In the genomic region with DNA sequence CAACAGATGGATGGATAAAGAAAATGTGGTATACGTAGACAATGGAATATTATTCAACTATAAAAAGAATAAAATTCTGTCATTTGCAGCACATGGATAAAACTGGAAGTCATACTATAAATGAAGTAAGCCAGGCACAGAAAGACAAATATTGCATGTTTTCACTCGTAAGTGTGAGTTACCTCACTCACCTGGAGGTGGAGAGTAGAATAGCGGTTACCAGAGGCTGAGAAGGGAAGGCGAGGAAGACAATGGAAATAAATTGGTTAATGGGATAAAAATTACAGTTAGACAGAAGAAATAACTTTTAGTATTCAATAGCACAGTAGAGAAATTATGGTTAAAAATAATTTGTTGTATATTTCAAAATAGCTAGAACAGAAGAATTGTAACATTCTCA, we compare ENCODE assay signal across 1 cellular context.
TF ChIP-seq lines count a peak whose summit lies in the region.

No MANE protein-coding gene starts in this region.

TF ChIP-seq in GM23338, 12 proteins besides CTCF, POLR2A, EP300 and RAD21 (continued from another document):
- TF ChIP-seq EZH2phosphoT487 (IDR thresholded peaks at IDR 0.05; ENCODE audit: unreplicated experiment) (no peak), CREB1 (CRISPR knock-in tag; IDR thresholded peaks at IDR 0.05; ENCODE audit: low read depth) (no peak), EZH2 (IDR thresholded peaks at IDR 0.05; ENCODE audit: low read depth, unreplicated experiment) (no peak)
TF ChIP-seq in GM23338: peak in this region for 0.
